Comparison of ENCODE assay signal across 28 cellular contexts in genomic region chr6:25774120-25774730, GRCh38. TPM values are rescaled to one million over a fixed set of nuclear protein-coding genes. Genes with fewer than 3 reads are reported as not detected.
DNase-seq lines count a peak whose midpoint lies in the region; ATAC-seq, FAIRE-seq and TF ChIP-seq lines count a peak whose summit lies in the region.
"Had no signal": no experiment of that assay in that cellular context is flagged by ENCODE, and none has a peak within 500 bp of the region (broad histone marks: within the 10 kb centered on the region; RNA-seq: fewer than 3 reads in every experiment).

No MANE protein-coding gene starts in this region.

- H2BK5ac ChIP-seq in H1 (ENCODE audit: low read depth, low read length), result no peak overlapping the region

- no peak overlapping the region for H3K9ac ChIP-seq in H1 (replicated peaks in 1 of 4; ENCODE audit: extremely low read depth in 1 of 4, low read depth in 3 of 4, low read length in 3 of 4)
- H3K9ac ChIP-seq: BLaER1 treated with 17β-estradiol and CSF1 and Interleukin-3, amounts not matched to agents 10 nM and 100 nM; SK-N-SH had no signal

- no peaks in the 10 kb centered on the region for H3K4me1 ChIP-seq in H1 (replicated peaks in 1 of 4; ENCODE audit: control insufficient read depth in 3 of 4, insufficient read depth in 4 of 4, low read length in 3 of 4)
- H3K4me1 ChIP-seq: BLaER1 treated with 17β-estradiol and CSF1 and Interleukin-3, amounts not matched to agents 10 nM and 100 nM; breast epithelium; left lung; right lobe of liver; upper lobe of left lung had no signal

- TF ChIP-seq EP300 in H1 (IDR thresholded peaks at IDR 0.05; ENCODE audit: borderline replicate concordance in 1 of 2, low read depth in 2 of 2, low read length in 2 of 2), result no peak

- no peak for TF ChIP-seq RAD21 in H1 (IDR thresholded peaks at IDR 0.05 in 1 of 2, conservative IDR thresholded peaks at IDR 0.05 in 1 of 2; ENCODE audit: low read depth in 2 of 2, low read length in 2 of 2)

- H3K4me2 ChIP-seq in H1 (ENCODE audit: insufficient read depth in 1 of 2, low read depth in 2 of 2, low read length in 2 of 2), result no peak overlapping the region
- H3K4me2 ChIP-seq: BLaER1 treated with 17β-estradiol and CSF1 and Interleukin-3, amounts not matched to agents 10 nM and 100 nM; SK-N-SH had no signal

- no peaks in the 10 kb centered on the region for H3K23me2 ChIP-seq in H1 (ENCODE audit: low read depth, low read length)

- H3K27ac ChIP-seq in H1 (ENCODE audit: low read depth, low read length), result no peak overlapping the region
- H3K27ac ChIP-seq: BLaER1 treated with 17β-estradiol and CSF1 and Interleukin-3, amounts not matched to agents 10 nM and 100 nM; breast epithelium; left lung; right lobe of liver; upper lobe of left lung; VCaP had no signal

- BruUV-seq in MCF 10A (replicated peaks; lab: Mats Ljungman, UMichigan), result no TSS peak

- no peak for TF ChIP-seq POLR2A in H1 (IDR thresholded peaks at IDR 0.05; ENCODE audit: control extremely low read depth in 1 of 2, low read depth in 2 of 2, low read length in 2 of 2)

- H2AK5ac ChIP-seq in H1 (ENCODE audit: low read depth, low read length), result no peak overlapping the region

- no peak overlapping the region for H4K91ac ChIP-seq in H1 (replicated peaks; ENCODE audit: insufficient read length, low read length)

- no peaks in the 10 kb centered on the region for H3K27me3 ChIP-seq in MG63
- H3K27me3 ChIP-seq in H1 (replicated peaks in 1 of 4; ENCODE audit: control insufficient read depth in 3 of 4, extremely low read depth in 1 of 4, insufficient read depth in 3 of 4, low read length in 3 of 4), result no peaks in the 10 kb centered on the region
- H3K27me3 ChIP-seq: BLaER1 treated with 17β-estradiol and CSF1 and Interleukin-3, amounts not matched to agents 10 nM and 100 nM; left lung; right lobe of liver; upper lobe of left lung had no signal

- no peaks in the 10 kb centered on the region for H3K79me2 ChIP-seq in H1 (ENCODE audit: control insufficient read depth in 1 of 2, insufficient read depth in 2 of 2, low read length in 2 of 2)

- ATAC-seq in activated CD8-positive, alpha-beta T cell treated with anti-CD3 and anti-CD28 coated beads for 36 hours, result no peak
- ATAC-seq in GM21526 (IDR thresholded peaks at IDR 0.05; ENCODE audit: low FRiP score, unreplicated experiment), result no peak
- ATAC-seq: left lung; right lobe of liver; stimulated activated memory B cell treated with anti-CD40 and anti-IgM and Interleukin-4, amounts not matched to agents 10 μg/mL and 1 μg/mL and 100 μg/mL, for 72 hours; T-helper 17 cell had no signal

- no peak for FAIRE-seq in H1 (lab: Jason Lieb, UNC)

- H2BK15ac ChIP-seq in H1 (ENCODE audit: low read length), result no peak overlapping the region

- H4K5ac ChIP-seq in H1 (ENCODE audit: insufficient read length, low read depth, low read length), result no peak overlapping the region

- POLR2A ChIA-PET in H1 (lab: Charles Lee; ENCODE audit: partially characterized antibody), result no interaction called here
- POLR2A ChIA-PET in MCF 10A (lab: Yijun Ruan, JAX), result no interaction called here
- POLR2A ChIA-PET in activated CD8-positive, alpha-beta T cell treated with anti-CD3 and anti-CD28 coated beads for 36 hours (lab: Charles Lee), result no interaction called here

- H3K36me3 Mint-ChIP-seq in MCF 10A (ENCODE audit: insufficient read depth, unreplicated experiment), result no peaks in the 10 kb centered on the region
- H3K36me3 Mint-ChIP-seq in activated CD8-positive, alpha-beta T cell treated with anti-CD3 and anti-CD28 coated beads for 36 hours (ENCODE audit: low read depth), result no peaks in the 10 kb centered on the region
- H3K36me3 Mint-ChIP-seq: activated naive CD4-positive, alpha-beta T cell treated with anti-CD3 and anti-CD28 coated beads, Interleukin-2, amount 10 ng/mL, durations not matched to agents 7 days and 5 days; stimulated activated memory B cell treated with anti-CD40 and anti-IgM and Interleukin-4, amounts not matched to agents 10 μg/mL and 1 μg/mL and 100 μg/mL, for 72 hours had no signal

- H2AFZ ChIP-seq in H1 (ENCODE audit: low read length), result 0 out of 2 replicates have a peak overlapping the region, but pooled peaks have one; percentile 47

- no peaks in the 10 kb centered on the region for H3K4me1 Mint-ChIP-seq in MCF 10A (ENCODE audit: insufficient read depth, unreplicated experiment)
- H3K4me1 Mint-ChIP-seq in activated CD8-positive, alpha-beta T cell treated with anti-CD3 and anti-CD28 coated beads for 36 hours (ENCODE audit: low read depth), result peaks cover 7% of the 10 kb centered on the region
- H3K4me1 Mint-ChIP-seq: stimulated activated memory B cell treated with anti-CD40 and anti-IgM and Interleukin-4, amounts not matched to agents 10 μg/mL and 1 μg/mL and 100 μg/mL, for 72 hours; T-helper 17 cell had no signal

- H3K79me1 ChIP-seq in H1 (ENCODE audit: low read depth, low read length), result no peaks in the 10 kb centered on the region

- no peak overlapping the region for H3K23ac ChIP-seq in H1 (ENCODE audit: insufficient read length)

- H3K27ac Mint-ChIP-seq in MCF 10A (ENCODE audit: low read depth, unreplicated experiment), result no peak overlapping the region
- no peak overlapping the region for H3K27ac Mint-ChIP-seq in activated CD8-positive, alpha-beta T cell treated with anti-CD3 and anti-CD28 coated beads for 36 hours
- H3K27ac Mint-ChIP-seq: activated naive CD4-positive, alpha-beta T cell treated with anti-CD3 and anti-CD28 coated beads, Interleukin-2, amount 10 ng/mL, durations not matched to agents 7 days and 5 days; activated T-helper 1 cell treated with anti-CD3 and anti-CD28 coated beads, Interleukin-12 subunit alpha, Interleukin-12 subunit beta, Interleukin-2, Interleukin-4 antibody, amounts not matched to agents 30 ng/mL and 10 ng/mL and 1 ng/mL, durations not matched to agents 14 hours and 24 hours and 36 hours; stimulated activated memory B cell treated with anti-CD40 and anti-IgM and Interleukin-4, amounts not matched to agents 10 μg/mL and 1 μg/mL and 100 μg/mL, for 72 hours; T-helper 17 cell had no signal

- no peak overlapping the region for H3K56ac ChIP-seq in H1 (replicated peaks; ENCODE audit: insufficient read length, low read depth, low read length)

- H2BK20ac ChIP-seq in H1 (ENCODE audit: low read length), result no peak overlapping the region

- no peak overlapping the region for H3K4me3 ChIP-seq in MG63
- no peak overlapping the region for H3K4me3 ChIP-seq in H1 (ENCODE audit: extremely low read depth in 1 of 4, insufficient read depth in 2 of 4, low read depth in 3 of 4, low read length in 4 of 4)
- H3K4me3 ChIP-seq: BLaER1 treated with 17β-estradiol and CSF1 and Interleukin-3, amounts not matched to agents 10 nM and 100 nM; breast epithelium; left lung; right lobe of liver; upper lobe of left lung had no signal

- H2BK120ac ChIP-seq in H1 (replicated peaks; ENCODE audit: low read depth, low read length), result no peak overlapping the region

- no peak overlapping the region for H3K4me3 Mint-ChIP-seq in MCF 10A (ENCODE audit: unreplicated experiment)
- H3K4me3 Mint-ChIP-seq in activated CD8-positive, alpha-beta T cell treated with anti-CD3 and anti-CD28 coated beads for 36 hours, result no peak overlapping the region
- H3K4me3 Mint-ChIP-seq: activated naive CD4-positive, alpha-beta T cell treated with anti-CD3 and anti-CD28 coated beads, Interleukin-2, amount 10 ng/mL, durations not matched to agents 7 days and 5 days; activated T-helper 1 cell treated with anti-CD3 and anti-CD28 coated beads, Interleukin-12 subunit alpha, Interleukin-12 subunit beta, Interleukin-2, Interleukin-4 antibody, amounts not matched to agents 30 ng/mL and 10 ng/mL and 1 ng/mL, durations not matched to agents 14 hours and 24 hours and 36 hours; stimulated activated memory B cell treated with anti-CD40 and anti-IgM and Interleukin-4, amounts not matched to agents 10 μg/mL and 1 μg/mL and 100 μg/mL, for 72 hours; T-helper 17 cell had no signal

- H4K8ac ChIP-seq in H1 (ENCODE audit: extremely low read depth, insufficient read depth, low read length), result no peak overlapping the region

- H3K18ac ChIP-seq in H1 (ENCODE audit: extremely low read depth, low read length), result no peak overlapping the region

- no peaks in the 10 kb centered on the region for H3K9me3 ChIP-seq in MG63
- H3K9me3 ChIP-seq in H1 (ENCODE audit: insufficient read depth in 2 of 2, low read depth in 1 of 2, low read length in 1 of 2), result no peaks in the 10 kb centered on the region
- H3K9me3 ChIP-seq: BLaER1 treated with 17β-estradiol and CSF1 and Interleukin-3, amounts not matched to agents 10 nM and 100 nM; breast epithelium; left lung; right lobe of liver; SK-N-SH; upper lobe of left lung had no signal

- H3K9me3 Mint-ChIP-seq in MCF 10A (ENCODE audit: unreplicated experiment), result no peaks in the 10 kb centered on the region
- no peaks in the 10 kb centered on the region for H3K9me3 Mint-ChIP-seq in activated CD8-positive, alpha-beta T cell treated with anti-CD3 and anti-CD28 coated beads for 36 hours
- H3K9me3 Mint-ChIP-seq: activated naive CD4-positive, alpha-beta T cell treated with anti-CD3 and anti-CD28 coated beads, Interleukin-2, amount 10 ng/mL, durations not matched to agents 7 days and 5 days; activated T-helper 1 cell treated with anti-CD3 and anti-CD28 coated beads, Interleukin-12 subunit alpha, Interleukin-12 subunit beta, Interleukin-2, Interleukin-4 antibody, amounts not matched to agents 30 ng/mL and 10 ng/mL and 1 ng/mL, durations not matched to agents 14 hours and 24 hours and 36 hours; stimulated activated memory B cell treated with anti-CD40 and anti-IgM and Interleukin-4, amounts not matched to agents 10 μg/mL and 1 μg/mL and 100 μg/mL, for 72 hours had no signal

- intact Hi-C loops in MCF 10A (cut with micrococcal nuclease), result no loop called here
- intact Hi-C loops in activated CD8-positive, alpha-beta T cell treated with anti-CD3 and anti-CD28 coated beads for 36 hours (cut with micrococcal nuclease), result no loop called here

- no peak for TF ChIP-seq CTCF in H1 (IDR thresholded peaks at IDR 0.05; ENCODE audit: control extremely low read depth in 1 of 3, insufficient read depth in 1 of 3, low read depth in 1 of 3, low read length in 3 of 3)
- TF ChIP-seq CTCF in MCF 10A (IDR thresholded peaks at IDR 0.05; ENCODE audit: unreplicated experiment), result no peak
- TF ChIP-seq CTCF in activated CD8-positive, alpha-beta T cell treated with anti-CD3 and anti-CD28 coated beads for 36 hours (IDR thresholded peaks at IDR 0.05), result no peak

- H3K36me3 ChIP-seq in MG63 (no peaks in the 10 kb centered on the region), H1 (ENCODE audit: control insufficient read depth in 2 of 4, insufficient read depth in 4 of 4, low read length in 3 of 4) (no peaks in the 10 kb centered on the region)
- H3K36me3 ChIP-seq: BLaER1 treated with 17β-estradiol and CSF1 and Interleukin-3, amounts not matched to agents 10 nM and 100 nM; breast epithelium; left lung; upper lobe of left lung had no signal

- no peak overlapping the region for H3K4ac ChIP-seq in H1 (replicated peaks; ENCODE audit: insufficient read length, low read depth, low read length)

- H2BK12ac ChIP-seq in H1 (ENCODE audit: low read depth, low read length), result no peak overlapping the region

- peaks cover 11% of the 10 kb centered on the region for H3K27me3 Mint-ChIP-seq in MCF 10A (ENCODE audit: insufficient read depth, unreplicated experiment)
- H3K27me3 Mint-ChIP-seq in activated CD8-positive, alpha-beta T cell treated with anti-CD3 and anti-CD28 coated beads for 36 hours, result peaks cover 13% of the 10 kb centered on the region

- CTCF ChIA-PET in H1 (lab: Charles Lee; ENCODE audit: partially characterized antibody) (interaction anchor here (0.9 kb wide), 1 partner anchor 14 kb away, joined by 6 read pairs; no protein-coding TSS in a partner anchor), MCF 10A (lab: Yijun Ruan, JAX) (no interaction called here)
- CTCF ChIA-PET in activated CD8-positive, alpha-beta T cell treated with anti-CD3 and anti-CD28 coated beads for 36 hours (lab: Charles Lee), result interaction anchor here (1.3 kb wide), 1 partner anchor 13 kb away, joined by 3 read pairs; no protein-coding TSS in a partner anchor

- no peak overlapping the region for H3K14ac ChIP-seq in H1 (ENCODE audit: insufficient read length)

- DNase-seq in ELF-1 (ENCODE audit: low read depth, low spot score) (peak; percentile 71), MG63 (peak; percentile 1), NCI-H69 (lab: John Stamatoyannopoulos, UW) (peak; percentile 27), H1 (ENCODE audit: low read depth in 1 of 2, low spot score in 2 of 2) (no peak), MCF 10A (ENCODE audit: unreplicated experiment) (no peak)
- DNase-seq in activated CD8-positive, alpha-beta T cell treated with anti-CD3 and anti-CD28 coated beads for 36 hours, result no peak
- DNase-seq: activated naive CD4-positive, alpha-beta T cell treated with anti-CD3 and anti-CD28 coated beads, Interleukin-2, amount 10 ng/mL, durations not matched to agents 7 days and 5 days; DND-41; Kasumi-1; left lung; mesenchymal stem cell; NCI-H1048; NCI-H2029 treated with DMSO at 0.1 percent for 48 hours; NCI-H526 treated with DMSO at 0.1 percent for 48 hours; right lobe of liver; SK-N-SH; stimulated activated CD4-positive, alpha-beta T cell treated with anti-CD3 and anti-CD28 coated beads, Interleukin-4, amount 100 ng/mL, for 4 hours; substantia nigra; T-helper 17 cell; upper lobe of left lung had no signal

- WGBS in H1 (ENCODE audit: extremely low coverage in 1 of 2, insufficient coverage in 1 of 2, insufficient read length in 1 of 2, insufficient replicate concordance in 2 of 2, low coverage in 1 of 2, low lambda C conversion rate in 2 of 2, missing lambda C conversion rate in 1 of 2), 2 experiments, result 87% methylated on average over 2 of the region's 2 CpGs; no CpG with 5 or more reads in 1 of the 2 experiments

- H4K20me1 ChIP-seq in H1 (replicated peaks in 1 of 2; ENCODE audit: control insufficient read depth in 1 of 2, insufficient read depth in 2 of 2, low read length in 2 of 2), result no peaks in the 10 kb centered on the region
- H4K20me1 ChIP-seq: BLaER1 treated with 17β-estradiol and CSF1 and Interleukin-3, amounts not matched to agents 10 nM and 100 nM had no signal

RNA-seq across cellular contexts. Expression of gene SLC17A4, which starts 19.7 kb away (rescaled TPM):
- not detected in 2 replicates for total RNA-seq in MG63 (2014; rRNA removed; shearing (Covaris generic); ENCODE audit: low replicate concordance)
- not detected in 2 replicates for total RNA-seq in H1 (2021; fragmentation: NEBNext Ultra II Directional; extraction: Animal tissue kit (Norgen Biotek cat#: 25700))
- not detected in 2 replicates for polyA plus RNA-seq in H1 (2011; rRNA removed)
- not detected for polyA plus RNA-seq in H1 (2011; cell fraction: cytosol; rRNA removed)
- not detected for polyA plus RNA-seq in H1 (2011; cell fraction: nucleus; rRNA removed)
- polyA plus RNA-seq in H1 (2012, experiment 1 of 2), result not detected in 4 replicates
- not detected for polyA plus RNA-seq in H1 (2012, experiment 2 of 2)
- polyA plus RNA-seq in H1 (2013, experiment 1 of 2), result not detected
- polyA plus RNA-seq in H1 (2013, experiment 2 of 2), result not detected
- not detected in 2 replicates for polyA minus RNA-seq in H1 (2011; rRNA and poly(A)+ RNA removed)
- polyA minus RNA-seq in H1 (2011; cell fraction: cytosol; rRNA and poly(A)+ RNA removed), result not detected
- not detected for polyA minus RNA-seq in H1 (2011; cell fraction: nucleus; rRNA and poly(A)+ RNA removed)
- not detected in 2 replicates for total RNA-seq in MCF 10A (2022)
- not detected for total RNA-seq in activated CD8-positive, alpha-beta T cell treated with anti-CD3 and anti-CD28 coated beads for 36 hours
- total RNA-seq: activated T-helper 1 cell treated with anti-CD3 and anti-CD28 coated beads, Interleukin-12 subunit alpha, Interleukin-12 subunit beta, Interleukin-2, Interleukin-4 antibody, amounts not matched to agents 30 ng/mL and 10 ng/mL and 1 ng/mL, durations not matched to agents 14 hours and 24 hours and 36 hours; left lung; OCI-LY7; posterior vena cava; T-helper 17 cell; upper lobe of left lung had no signal
- polyA plus RNA-seq: SK-N-SH had no signal

RNA-seq across cellular contexts. Expression of gene SLC17A1, which starts 57.6 kb away (rescaled TPM):
- not detected in 2 replicates for total RNA-seq in MG63 (2014; rRNA removed; shearing (Covaris generic); ENCODE audit: low replicate concordance)
- total RNA-seq in H1 (2021; fragmentation: NEBNext Ultra II Directional; extraction: Animal tissue kit (Norgen Biotek cat#: 25700)), result not detected in 2 replicates
- polyA plus RNA-seq in H1 (2011; rRNA removed), result not detected in 2 replicates
- polyA plus RNA-seq in H1 (2011; cell fraction: cytosol; rRNA removed), result not detected
- not detected for polyA plus RNA-seq in H1 (2011; cell fraction: nucleus; rRNA removed)
- not detected in 4 replicates for polyA plus RNA-seq in H1 (2012, experiment 1 of 2)
- not detected for polyA plus RNA-seq in H1 (2012, experiment 2 of 2)
- not detected for polyA plus RNA-seq in H1 (2013, experiment 1 of 2)
- not detected for polyA plus RNA-seq in H1 (2013, experiment 2 of 2)
- not detected in 2 replicates for polyA minus RNA-seq in H1 (2011; rRNA and poly(A)+ RNA removed)
- polyA minus RNA-seq in H1 (2011; cell fraction: cytosol; rRNA and poly(A)+ RNA removed), result not detected
- not detected for polyA minus RNA-seq in H1 (2011; cell fraction: nucleus; rRNA and poly(A)+ RNA removed)
- not detected in 2 replicates for total RNA-seq in MCF 10A (2022)
- not detected for total RNA-seq in activated CD8-positive, alpha-beta T cell treated with anti-CD3 and anti-CD28 coated beads for 36 hours
- total RNA-seq: activated T-helper 1 cell treated with anti-CD3 and anti-CD28 coated beads, Interleukin-12 subunit alpha, Interleukin-12 subunit beta, Interleukin-2, Interleukin-4 antibody, amounts not matched to agents 30 ng/mL and 10 ng/mL and 1 ng/mL, durations not matched to agents 14 hours and 24 hours and 36 hours; breast epithelium; left lung; OCI-LY7; posterior vena cava; upper lobe of left lung had no signal
- polyA plus RNA-seq: SK-N-SH had no signal

Comparison
In these comparisons a context has a peak if more than half of its experiments do, and no peak if none do; other contexts are left out.
1. DNase-seq: peak in ELF-1 (single experiment), MG63 (single experiment) and NCI-H69 (single experiment); none in H1 (0 of 2), MCF 10A (single experiment) and activated CD8-positive, alpha-beta T cell treated with anti-CD3 and anti-CD28 coated beads for 36 hours (single experiment).